ENCODE assay signal across 2 cellular contexts in genomic region chr11:22435582-22435981, GRCh38.
DNase-seq lines count a peak whose midpoint lies in the region; ATAC-seq and TF ChIP-seq lines count a peak whose summit lies in the region.
"Not testable (repeated sequence)": the region's sequence is repeated elsewhere in the genome, so short reads cannot be mapped to it uniquely, and the experiment has no call there.

No MANE protein-coding gene starts in this region.

- not testable (repeated sequence) for H3K4me3 Mint-ChIP-seq in WTC11
- peak overlapping the region; percentile 53 for H3K4me3 Mint-ChIP-seq in natural killer cell

- H3K27me3 Mint-ChIP-seq in WTC11 (ENCODE audit: low read depth): peaks cover 22% of the 10 kb centered on the region
- peaks cover 8 to 17% of the 10 kb centered on the region in 2 donors for H3K27me3 Mint-ChIP-seq in natural killer cell (ENCODE audit: low read depth in 2 of 2)

- ATAC-seq in WTC11, natural killer cell: not testable (repeated sequence)

- POLR2A ChIA-PET in WTC11 (lab: Charles Lee): not testable (repeated sequence)

- CTCF ChIA-PET in WTC11 (lab: Charles Lee): not testable (repeated sequence)

- TF ChIP-seq CTCF in WTC11 (IDR thresholded peaks at IDR 0.05); natural killer cell (IDR thresholded peaks at IDR 0.05): not testable (repeated sequence)

- H3K36me3 Mint-ChIP-seq in WTC11, natural killer cell: not testable (repeated sequence)

- DNase-seq in WTC11 (ENCODE audit: low spot score); natural killer cell: not testable (repeated sequence)

- H3K27ac Mint-ChIP-seq in WTC11: not testable (repeated sequence)
- peak overlapping the region in 1 of 2 donors; percentile 86 for H3K27ac Mint-ChIP-seq in natural killer cell

- intact Hi-C loops in natural killer cell (cut with micrococcal nuclease): not testable (repeated sequence)

- not testable (repeated sequence) for H3K9me3 Mint-ChIP-seq in WTC11, natural killer cell

- peaks cover 23% of the 10 kb centered on the region for H3K4me1 Mint-ChIP-seq in WTC11
- not testable (repeated sequence) for H3K4me1 Mint-ChIP-seq in natural killer cell

TF ChIP-seq in WTC11, 78 proteins besides CTCF, POLR2A, EP300 and RAD21:
- peak; percentile 97 for TF ChIP-seq HMGA2 (CRISPR knock-in tag; IDR thresholded peaks at IDR 0.05)
